Comparison of ENCODE assay signal across 8 cellular contexts in the genomic region with DNA sequence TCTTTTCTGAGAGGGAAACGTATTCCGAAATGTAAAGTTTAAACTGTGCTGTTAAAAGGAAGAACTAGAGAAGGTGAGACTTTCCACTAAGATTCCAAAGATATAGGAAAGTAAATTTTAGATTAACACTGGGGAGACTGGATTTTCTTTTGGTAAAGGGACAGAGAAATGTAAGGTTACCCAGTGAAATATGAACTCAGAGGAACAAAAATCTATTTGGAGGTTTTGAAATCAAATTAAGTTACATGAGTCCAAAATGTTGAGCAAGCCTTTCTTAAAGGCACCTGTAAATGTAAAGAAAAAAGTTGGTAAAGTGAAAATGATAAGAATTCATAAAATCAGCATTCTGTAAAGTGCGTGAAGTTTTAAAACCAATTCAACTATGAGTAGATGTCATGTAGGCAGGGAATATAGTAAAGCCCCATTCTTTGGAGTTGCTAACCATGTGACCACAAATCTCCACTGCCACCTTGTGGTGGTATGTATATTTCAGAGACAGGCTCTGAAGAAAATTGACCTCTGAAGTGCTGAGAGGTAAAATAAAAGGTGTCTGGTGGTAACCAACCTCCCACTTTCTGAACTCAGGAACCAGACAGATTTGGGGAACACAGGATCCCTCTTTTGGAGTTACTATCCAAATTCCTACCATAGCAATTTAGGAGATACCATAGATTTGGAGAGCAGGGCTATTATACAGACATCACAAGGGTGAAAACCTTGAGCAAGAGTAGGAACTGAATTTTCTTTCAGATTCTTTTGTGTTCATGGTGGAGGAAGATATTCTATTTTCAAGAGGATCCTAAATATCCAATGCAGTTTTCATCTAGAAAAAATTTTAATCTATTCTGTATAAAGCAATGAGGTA.
A peak's percentile ranks its signal among the peaks of the same experiment; 100 is the strongest.
DNase-seq lines count a peak whose midpoint lies in the region; ATAC-seq and TF ChIP-seq lines count a peak whose summit lies in the region.
"Had no signal": no experiment of that assay in that cellular context is flagged by ENCODE, and none has a peak within 500 bp of the region (broad histone marks: within the 10 kb centered on the region; RNA-seq: fewer than 3 reads in every experiment).

No MANE protein-coding gene starts in this region.

- H3K9ac ChIP-seq in MM.1S (ENCODE audit: low read length) (no peak overlapping the region), fibroblast of lung (ENCODE audit: insufficient read depth, low read length) (no peak overlapping the region)

- H4K20me1 ChIP-seq in MM.1S (ENCODE audit: insufficient read depth, low read length) = no peaks in the 10 kb centered on the region
- H4K20me1 ChIP-seq in fibroblast of lung (ENCODE audit: control insufficient read depth, extremely low read depth, insufficient read depth, low read length) = no peaks in the 10 kb centered on the region

- DNase-seq in GM12864 (ENCODE audit: low read depth) (no peak), H4 (ENCODE audit: low spot score) (peak; percentile 42), MM.1S (peak; percentile 57), SJCRH30 (peak; percentile 38 to 72), fibroblast of lung (ENCODE audit: low read depth in 2 of 2) (peak; percentile 40 to 80), omental fat pad (ENCODE audit: low spot score) (no peak)
- no peak for DNase-seq in naive thymus-derived CD4-positive, alpha-beta T cell

- no peaks in the 10 kb centered on the region for H3K27me3 Mint-ChIP-seq in naive thymus-derived CD4-positive, alpha-beta T cell

- intact Hi-C loops in naive thymus-derived CD4-positive, alpha-beta T cell (cut with micrococcal nuclease) = no loop called here

- no peaks in the 10 kb centered on the region for H3K36me3 ChIP-seq in MM.1S (replicated peaks; ENCODE audit: insufficient read depth, low read length)
- H3K36me3 ChIP-seq in SJCRH30 = no peaks in the 10 kb centered on the region
- no peaks in the 10 kb centered on the region for H3K36me3 ChIP-seq in fibroblast of lung (ENCODE audit: control insufficient read depth, insufficient read depth, low read length)
- no peaks in the 10 kb centered on the region for H3K36me3 ChIP-seq in naive thymus-derived CD4-positive, alpha-beta T cell (ENCODE audit: control insufficient read depth in 2 of 3, insufficient read depth in 3 of 3, low read length in 3 of 3)

- H3K9me3 Mint-ChIP-seq in naive thymus-derived CD4-positive, alpha-beta T cell = peaks cover 0 to 12% (median 4%) of the 10 kb centered on the region in 11 donors

- ATAC-seq in omental fat pad (ENCODE audit: low FRiP score) = peak; percentile 59
- no peak for ATAC-seq in naive thymus-derived CD4-positive, alpha-beta T cell
- ATAC-seq: activated T-cell treated with anti-CD3 and anti-CD28 coated beads, Interleukin-2, amount 50 U/mL, for 72 hours had no signal

- H3K27ac Mint-ChIP-seq in naive thymus-derived CD4-positive, alpha-beta T cell = no peak overlapping the region
- H3K27ac Mint-ChIP-seq: activated T-cell treated with anti-CD3 and anti-CD28 coated beads, Interleukin-2, amount 50 U/mL, for 72 hours had no signal

- POLR2A ChIA-PET in naive thymus-derived CD4-positive, alpha-beta T cell (lab: Charles Lee) = no interaction called here

- no peaks in the 10 kb centered on the region for H3K36me3 Mint-ChIP-seq in naive thymus-derived CD4-positive, alpha-beta T cell

- H3K4me3 Mint-ChIP-seq in naive thymus-derived CD4-positive, alpha-beta T cell = no peak overlapping the region
- H3K4me3 Mint-ChIP-seq: activated T-cell treated with anti-CD3 and anti-CD28 coated beads, Interleukin-2, amount 50 U/mL, for 72 hours had no signal

- H3K27me3 ChIP-seq in MM.1S (replicated peaks; ENCODE audit: insufficient read depth, low read length) (no peaks in the 10 kb centered on the region), SJCRH30 (no peaks in the 10 kb centered on the region), fibroblast of lung (ENCODE audit: control insufficient read depth, insufficient read depth, low read length) (no peaks in the 10 kb centered on the region)
- no peaks in the 10 kb centered on the region for H3K27me3 ChIP-seq in naive thymus-derived CD4-positive, alpha-beta T cell (ENCODE audit: control insufficient read depth in 2 of 2, insufficient read depth in 2 of 2, low read length in 2 of 2)

- TF ChIP-seq CTCF in GM12864 (IDR thresholded peaks at IDR 0.05; ENCODE audit: low read depth, low read length, missing control alignments) (peak; percentile 46), MM.1S (IDR thresholded peaks at IDR 0.05; ENCODE audit: low read length) (peak; percentile 68), fibroblast of lung (conservative IDR thresholded peaks at IDR 0.05 in 1 of 2, IDR thresholded peaks at IDR 0.05 in 1 of 2; ENCODE audit: low read depth in 1 of 2, low read length in 2 of 2) (peak; percentile 73), omental fat pad (IDR thresholded peaks at IDR 0.05) (peak in 1 of 3 donors; percentile 23)

- no peaks in the 10 kb centered on the region for H3K9me2 ChIP-seq in MM.1S (replicated peaks; ENCODE audit: insufficient read depth, low read length)

- H3K4me2 ChIP-seq in MM.1S (ENCODE audit: low read depth, low read length) (no peak overlapping the region), fibroblast of lung (ENCODE audit: extremely low read depth, insufficient read depth, low read length) (no peak overlapping the region)

- no peak overlapping the region for H3K27ac ChIP-seq in MM.1S (ENCODE audit: low read length)
- H3K27ac ChIP-seq in SJCRH30 = no peak overlapping the region
- no peak overlapping the region for H3K27ac ChIP-seq in fibroblast of lung (ENCODE audit: insufficient read depth, low read length)
- no peak overlapping the region for H3K27ac ChIP-seq in naive thymus-derived CD4-positive, alpha-beta T cell (ENCODE audit: low read depth, low read length)

- H3K4me1 ChIP-seq in MM.1S (ENCODE audit: low read length) (no peaks in the 10 kb centered on the region), SJCRH30 (peaks cover 3% of the 10 kb centered on the region), fibroblast of lung (ENCODE audit: control insufficient read depth, extremely low read depth, insufficient read depth, low read length) (no peaks in the 10 kb centered on the region)
- H3K4me1 ChIP-seq in naive thymus-derived CD4-positive, alpha-beta T cell (ENCODE audit: control insufficient read depth in 2 of 2, insufficient read depth in 2 of 2, low read length in 2 of 2) = no peaks in the 10 kb centered on the region

- CTCF ChIA-PET in naive thymus-derived CD4-positive, alpha-beta T cell (lab: Charles Lee) = no interaction called here

- no peaks in the 10 kb centered on the region for H3K4me1 Mint-ChIP-seq in naive thymus-derived CD4-positive, alpha-beta T cell

- H3K4me3 ChIP-seq in GM12864 (ENCODE audit: low read depth, low read length) (no peak overlapping the region), MM.1S (ENCODE audit: low read length) (no peak overlapping the region), SJCRH30 (no peak overlapping the region), fibroblast of lung (replicated peaks in 1 of 4; ENCODE audit: control extremely low read depth in 1 of 4, insufficient read depth in 1 of 4, low read depth in 3 of 4, low read length in 4 of 4) (no peak overlapping the region)
- no peak overlapping the region for H3K4me3 ChIP-seq in naive thymus-derived CD4-positive, alpha-beta T cell (ENCODE audit: low read length)

- H3K9me3 ChIP-seq in MM.1S (replicated peaks; ENCODE audit: insufficient read depth, low read length) (no peaks in the 10 kb centered on the region), SJCRH30 (replicated peaks) (no peaks in the 10 kb centered on the region), fibroblast of lung (ENCODE audit: control insufficient read depth, insufficient read depth, low read depth, low read length) (no peaks in the 10 kb centered on the region)
- no peaks in the 10 kb centered on the region for H3K9me3 ChIP-seq in naive thymus-derived CD4-positive, alpha-beta T cell (ENCODE audit: control insufficient read depth in 2 of 3, low read length in 3 of 3)

- no peaks in the 10 kb centered on the region for H3F3A ChIP-seq in MM.1S (ENCODE audit: insufficient read depth, low read length)

- no peak overlapping the region for H2AFZ ChIP-seq in MM.1S (ENCODE audit: low read length)
- H2AFZ ChIP-seq in fibroblast of lung (ENCODE audit: low read length) = no peak overlapping the region

- H3K79me2 ChIP-seq in MM.1S (ENCODE audit: low read length) (no peaks in the 10 kb centered on the region), fibroblast of lung (ENCODE audit: control insufficient read depth, insufficient read depth, low read length) (no peaks in the 10 kb centered on the region)

Comparison
In these comparisons a context has a peak if more than half of its experiments do, and no peak if none do; other contexts are left out.
1. DNase-seq: peak in H4 (single experiment), MM.1S (single experiment), SJCRH30 (2 of 2) and fibroblast of lung (2 of 2); none in GM12864 (single experiment), omental fat pad (single experiment) and naive thymus-derived CD4-positive, alpha-beta T cell (0 of 9).